8 cellular contexts compared by ENCODE assay signal in the genomic region with DNA sequence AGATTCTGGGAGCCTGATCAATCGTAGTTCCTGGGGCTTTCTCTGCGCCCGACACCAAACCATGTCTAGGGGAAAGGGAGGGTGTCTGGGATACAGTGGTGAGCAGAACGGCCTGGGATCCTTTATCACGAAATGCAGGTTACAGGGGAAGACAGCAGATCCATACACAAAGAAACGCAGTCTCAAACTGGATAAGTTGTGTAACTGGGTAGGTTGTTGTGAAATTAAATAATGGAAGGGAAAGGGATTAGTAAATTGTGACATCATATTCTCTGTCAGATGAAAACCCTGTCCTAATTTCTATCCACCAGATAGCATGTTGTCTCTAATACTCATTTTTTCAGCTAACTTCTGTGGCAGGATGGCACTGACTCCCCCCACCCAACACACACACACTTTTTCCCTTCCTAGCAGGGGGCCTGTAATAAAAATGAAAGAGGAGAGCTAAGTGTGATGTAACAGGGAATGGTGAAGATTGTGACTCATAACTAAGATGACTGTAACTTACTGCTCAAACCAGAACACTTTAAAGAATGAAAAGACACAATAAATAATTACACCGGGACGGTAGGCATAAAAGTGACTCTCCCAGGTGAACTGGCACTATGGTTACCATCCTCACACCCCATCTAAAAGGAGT. TPM values are rescaled to one million over a fixed set of nuclear protein-coding genes. Genes with fewer than 3 reads are reported as not detected.
DNase-seq lines count a peak whose midpoint lies in the region; ATAC-seq and TF ChIP-seq lines count a peak whose summit lies in the region.

No MANE protein-coding gene starts in this region.

- 78 to 82% methylated on average over 8 of the region's 8 CpGs for WGBS in heart right ventricle, 2 donors
- 45 to 50% methylated on average over 6 of the region's 8 CpGs for WGBS in esophagus squamous epithelium, 2 donors

- no peak for TF ChIP-seq POLR2A in esophagus squamous epithelium (IDR thresholded peaks at IDR 0.05)

- H3K9me3 ChIP-seq in heart right ventricle: no peaks in the 10 kb centered on the region
- no peaks in the 10 kb centered on the region for H3K9me3 ChIP-seq in esophagus squamous epithelium

- ATAC-seq in heart right ventricle (no peak), GM19035 (IDR thresholded peaks at IDR 0.05; ENCODE audit: unreplicated experiment) (no peak)

- H3K27me3 ChIP-seq in heart right ventricle (no peaks in the 10 kb centered on the region), esophagus squamous epithelium (no peaks in the 10 kb centered on the region)

- intact Hi-C loops in heart right ventricle (cut with DNase I) (loop anchor here in 8 of 10 donors (2.0 to 10.0 kb wide), 8 partner anchors 54 to 269 kb away; a partner anchor contains a TSS), cardiac septum (cut with DNase I) (loop anchor here (2.0 kb wide), 1 partner anchor 221 kb away; a partner anchor contains a TSS), esophagus squamous epithelium (cut with DNase I) (loop anchor here (10.0 kb wide), 1 partner anchor 219 kb away; a partner anchor contains a TSS)

- no peak for TF ChIP-seq CTCF in heart right ventricle (IDR thresholded peaks at IDR 0.05)
- no peak for TF ChIP-seq CTCF in esophagus squamous epithelium (IDR thresholded peaks at IDR 0.05)

- DNase-seq in heart right ventricle (no peak), cardiac septum (ENCODE audit: low spot score) (no peak), esophagus squamous epithelium (lab: John Stamatoyannopoulos, UW) (no peak), renal cortical epithelial cell (ENCODE audit: low read depth) (peak; percentile 89), Ammon's horn (ENCODE audit: low spot score) (no peak), HuH-7.5 (ENCODE audit: low spot score) (no peak)
- DNase-seq in activated CD4-positive, alpha-beta T cell treated with anti-CD3 and anti-CD28 coated beads for 4 hours: peak; percentile 47 to 49

- H3K4me1 ChIP-seq in heart right ventricle (peaks cover 6 to 55% (median 25%) of the 10 kb centered on the region in 9 donors), esophagus squamous epithelium (peaks cover 12 to 59% (median 16%) of the 10 kb centered on the region in 3 donors)

- H3K27ac ChIP-seq in heart right ventricle (peak overlapping the region; percentile 84 to 97 (median 94)), esophagus squamous epithelium (peak overlapping the region; percentile 92 to 95 (median 93))

- H3K36me3 ChIP-seq in heart right ventricle (peaks cover 0 to 16% (median 0%) of the 10 kb centered on the region in 9 donors), esophagus squamous epithelium (peaks cover 0 to 14% (median 0%) of the 10 kb centered on the region in 3 donors)

- H3K4me3 ChIP-seq in heart right ventricle (peak overlapping the region in 9 of 10 donors; percentile 69 to 96 (median 89)), esophagus squamous epithelium (peak overlapping the region in 3 of 4 donors; percentile 75 to 83 (median 78))

RNA-seq across cellular contexts. Expression of a gene that starts 0.8 kb away (rescaled TPM):
- total RNA-seq in heart right ventricle: 10 to 100 TPM; 32.2 to 46.4 (median 38.5) TPM
- polyA plus RNA-seq in heart right ventricle: 10 to 100 TPM; 26.2 to 32.7 TPM
- 34.9 TPM for total RNA-seq in cardiac septum
- 10 to 100 TPM; 35.2 to 50.4 (median 47.2) TPM for total RNA-seq in esophagus squamous epithelium
- total RNA-seq in renal cortical epithelial cell: 82.0 and 93.3 TPM in 2 replicates

RNA-seq across cellular contexts. Expression of a gene that starts 53.8 kb away (rescaled TPM):
- total RNA-seq in heart right ventricle: 10 to 100 TPM in 8 of 10 donors, 1 to 10 TPM in 2; 7.2 to 26.1 (median 11.0) TPM
- 10 to 100 TPM in 1 of 2 donors, 1 to 10 TPM in 1; 6.4 to 24.0 TPM for polyA plus RNA-seq in heart right ventricle
- total RNA-seq in cardiac septum: 11.5 TPM
- total RNA-seq in esophagus squamous epithelium: 10 to 100 TPM; 12.5 to 17.5 (median 14.6) TPM
- 51.9 and 78.1 TPM in 2 replicates for total RNA-seq in renal cortical epithelial cell

Comparison
In these comparisons a context has a peak if more than half of its experiments do, and no peak if none do; other contexts are left out.
1. DNase-seq: peak in activated CD4-positive, alpha-beta T cell treated with anti-CD3 and anti-CD28 coated beads for 4 hours (2 of 2) and renal cortical epithelial cell (single experiment); none in heart right ventricle (0 of 2), cardiac septum (single experiment), esophagus squamous epithelium (single experiment), Ammon's horn (single experiment) and HuH-7.5 (single experiment).